Comparison of ENCODE assay signal across 17 cellular contexts in the genomic region with DNA sequence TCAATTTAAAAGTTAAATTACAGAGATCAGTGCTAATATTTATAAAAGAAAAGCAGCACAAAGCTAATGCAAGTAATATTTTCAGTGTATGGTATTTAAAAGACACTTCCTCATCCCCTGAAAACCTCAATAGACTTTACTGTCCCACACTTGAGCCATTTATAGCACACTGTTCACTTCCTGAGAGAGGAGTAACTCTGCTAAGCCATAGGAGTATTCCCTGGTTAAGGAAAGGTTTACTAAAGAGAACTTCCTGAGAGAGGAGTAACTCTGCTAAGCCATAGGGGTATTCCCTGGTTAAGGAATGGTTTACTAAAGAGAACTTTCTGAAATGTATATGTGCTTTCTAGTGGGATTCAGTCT.
DNase-seq lines count a peak whose midpoint lies in the region; ATAC-seq and TF ChIP-seq lines count a peak whose summit lies in the region.
"Had no signal": no experiment of that assay in that cellular context is flagged by ENCODE, and none has a peak within 500 bp of the region (broad histone marks: within the 10 kb centered on the region; RNA-seq: fewer than 3 reads in every experiment).

No MANE protein-coding gene starts in this region.

- no peak overlapping the region for H3K27ac ChIP-seq in lower lobe of right lung
- H3K27ac ChIP-seq: body of pancreas, gastrocnemius medialis had no signal

- no peaks in the 10 kb centered on the region for H3K9me3 ChIP-seq in lower lobe of right lung
- H3K9me3 ChIP-seq: body of pancreas, gastrocnemius medialis had no signal

- intact Hi-C loops in lower lobe of right lung (cut with DNase I): no loop called here

- no peaks in the 10 kb centered on the region for H3K27me3 ChIP-seq in lower lobe of right lung (ENCODE audit: low read depth)
- H3K27me3 ChIP-seq: body of pancreas, gastrocnemius medialis had no signal

- TF ChIP-seq CTCF in NB4 (IDR thresholded peaks at IDR 0.05; ENCODE audit: low read depth, low read length): no peak
- TF ChIP-seq CTCF in lower lobe of right lung (IDR thresholded peaks at IDR 0.05): no peak

- no peak for TF ChIP-seq POLR2A in NB4 (IDR thresholded peaks at IDR 0.05; ENCODE audit: extremely low read depth, insufficient read length)

- H3K4me1 ChIP-seq in lower lobe of right lung: peaks cover 3% of the 10 kb centered on the region
- H3K4me1 ChIP-seq: body of pancreas had no signal

- no peaks in the 10 kb centered on the region for H3K36me3 ChIP-seq in lower lobe of right lung
- H3K36me3 ChIP-seq: gastrocnemius medialis had no signal

- DNase-seq in DMS153 treated with DMSO at 0.1 percent for 48 hours (lab: John Stamatoyannopoulos, UW; ENCODE audit: unreplicated experiment) (peak; percentile 13), NB4 (ENCODE audit: low read depth) (peak; percentile 38), activated gamma-delta T cell (lab: John Stamatoyannopoulos, UW) (no peak), ACHN (no peak), lower lobe of right lung (no peak)
- DNase-seq: activated CD4-positive, alpha-beta T cell treated with anti-CD3 and anti-CD28 coated beads, Interleukin-2, amount 50 U/mL, for 48 hours; activated effector memory CD4-positive, alpha-beta T cell treated with anti-CD3 and anti-CD28 coated beads, Interleukin-2, amount 50 U/mL, for 16 hours; body of pancreas; effector memory CD4-positive, alpha-beta T cell; gastrocnemius medialis; kidney; stimulated activated CD4-positive, alpha-beta T cell treated with anti-CD3 and anti-CD28 coated beads, Interleukin-4, amount 100 ng/mL, for 1 hour; stimulated activated naive CD8-positive, alpha-beta T cell treated with anti-CD3 and anti-CD28 coated beads, Interleukin-15, Interleukin-2, amounts not matched to agents 100 U/mL and 50 U/mL, for 24 hours; T-helper 9 cell had no signal

- in situ Hi-C loops in ACHN (cut with HindIII; ENCODE audit: low pct_ligation_motif_present, low pct_unique_long_range_greater_than_20kb, low sequenced_read_pairs): no loop called here

- H3K4me3 ChIP-seq in NB4 (ENCODE audit: low read depth, low read length): no peak overlapping the region
- no peak overlapping the region for H3K4me3 ChIP-seq in lower lobe of right lung
- H3K4me3 ChIP-seq: body of pancreas, gastrocnemius medialis had no signal

- peak; percentile 26 for ATAC-seq in GM18870 (IDR thresholded peaks at IDR 0.05; ENCODE audit: unreplicated experiment)
- peak; percentile 28 for ATAC-seq in HG02610 (IDR thresholded peaks at IDR 0.05; ENCODE audit: unreplicated experiment)
- ATAC-seq in lower lobe of right lung: no peak
- ATAC-seq in HG03175 (IDR thresholded peaks at IDR 0.05; ENCODE audit: unreplicated experiment): no peak
- ATAC-seq: body of pancreas, gastrocnemius medialis had no signal

Comparison
In these comparisons a context has a peak if more than half of its experiments do, and no peak if none do; other contexts are left out.
1. DNase-seq: peak in DMS153 treated with DMSO at 0.1 percent for 48 hours (single experiment) and NB4 (single experiment); none in activated gamma-delta T cell (single experiment), ACHN (single experiment) and lower lobe of right lung (single experiment).
2. ATAC-seq: peak in GM18870 (single experiment) and HG02610 (single experiment); none in lower lobe of right lung (0 of 2) and HG03175 (single experiment).